ENCODE assay signal across 30 cellular contexts in the genomic region with DNA sequence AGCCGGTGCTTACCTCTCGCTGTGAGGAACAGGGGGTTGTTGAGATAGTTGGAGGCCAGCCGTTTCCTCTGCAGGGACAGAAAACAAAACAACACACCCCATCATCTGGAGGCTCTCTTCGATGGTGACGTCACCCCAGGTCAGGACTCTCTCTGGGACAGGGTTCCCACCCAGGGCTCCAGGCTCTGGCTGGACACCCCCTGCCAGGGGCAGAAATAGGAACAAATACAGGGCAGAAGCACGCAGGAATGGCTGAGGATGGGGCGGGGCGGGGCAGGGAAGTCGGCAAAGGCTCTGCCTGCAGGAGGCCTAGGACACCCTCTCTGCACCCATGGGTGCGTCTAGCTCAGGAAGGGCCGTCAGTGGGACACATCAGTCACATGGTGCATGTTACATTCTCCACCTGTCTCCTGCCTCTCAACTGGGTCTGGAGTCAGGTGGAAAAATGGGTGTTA.
"Had no signal": no experiment of that assay in that cellular context is flagged by ENCODE, and none has a peak within 500 bp of the region (broad histone marks: within the 10 kb centered on the region; RNA-seq: fewer than 3 reads in every experiment).

No MANE protein-coding gene starts in this region.

- H3K4me3 Mint-ChIP-seq: activated CD4-positive, alpha-beta T cell treated with anti-CD3 and anti-CD28 coated beads for 36 hours; activated naive CD4-positive, alpha-beta T cell treated with anti-CD3 and anti-CD28 coated beads for 36 hours; activated naive CD8-positive, alpha-beta T cell treated with anti-CD3 and anti-CD28 coated beads, Interleukin-2, amount 10 ng/mL, durations not matched to agents 7 days and 5 days; activated T-helper 1 cell treated with anti-CD3 and anti-CD28 coated beads, Interleukin-12 subunit alpha, Interleukin-12 subunit beta, Interleukin-2, Interleukin-4 antibody, amounts not matched to agents 30 ng/mL and 10 ng/mL and 1 ng/mL, durations not matched to agents 14 hours and 24 hours and 36 hours; brain; endodermal cell; nephron; stimulated activated effector memory CD8-positive, alpha-beta T cell treated with anti-CD3 and anti-CD28 coated beads, Interleukin-12 subunit alpha, Interleukin-12 subunit beta, amount 100 ng/mL, for 72 hours; stimulated activated naive CD8-positive, alpha-beta T cell treated with anti-CD3 and anti-CD28 coated beads, Interleukin-15, Interleukin-2, amounts not matched to agents 100 ng/mL and 50 ng/mL, for 24 hours; T-helper 2 cell treated with Interferon-gamma antibody and Interleukin-4, amounts not matched to agents 5 μg/mL and 100 μg/mL, for 36 hours had no signal

- H3K4me3 ChIP-seq: ascending aorta, cardiac muscle cell, lung, mucosa of descending colon, ovary, right lobe of liver, skin epidermis, upper lobe of left lung, vagina had no signal

- ATAC-seq: activated CD4-positive, alpha-beta T cell treated with anti-CD3 and anti-CD28 coated beads for 36 hours; esophagus mucosa; mucosa of descending colon had no signal

- H3K27ac ChIP-seq: ascending aorta, cardiac muscle cell, neutrophil, ovary, right lobe of liver, skin epidermis, upper lobe of left lung, vagina had no signal

- H3K9me3 ChIP-seq: ascending aorta, mucosa of descending colon, neutrophil, ovary, right lobe of liver, upper lobe of left lung, vagina had no signal

- H3K36me3 ChIP-seq: ascending aorta, cardiac muscle cell, neutrophil, ovary, right lobe of liver, upper lobe of left lung, vagina had no signal

- H3K36me3 Mint-ChIP-seq: activated naive CD8-positive, alpha-beta T cell treated with anti-CD3 and anti-CD28 coated beads, Interleukin-2, amount 10 ng/mL, durations not matched to agents 7 days and 5 days; stimulated activated effector memory CD8-positive, alpha-beta T cell treated with anti-CD3 and anti-CD28 coated beads, Interleukin-12 subunit alpha, Interleukin-12 subunit beta, amount 100 ng/mL, for 72 hours had no signal

- H3K27ac Mint-ChIP-seq: activated CD4-positive, alpha-beta T cell treated with anti-CD3 and anti-CD28 coated beads for 36 hours; activated naive CD4-positive, alpha-beta T cell treated with anti-CD3 and anti-CD28 coated beads for 36 hours; activated naive CD8-positive, alpha-beta T cell treated with anti-CD3 and anti-CD28 coated beads, Interleukin-2, amount 10 ng/mL, durations not matched to agents 7 days and 5 days; activated T-helper 1 cell treated with anti-CD3 and anti-CD28 coated beads, Interleukin-12 subunit alpha, Interleukin-12 subunit beta, Interleukin-2, Interleukin-4 antibody, amounts not matched to agents 30 ng/mL and 10 ng/mL and 1 ng/mL, durations not matched to agents 14 hours and 24 hours and 36 hours; endodermal cell; nephron; progenitor cell of endocrine pancreas; stimulated activated effector memory CD8-positive, alpha-beta T cell treated with anti-CD3 and anti-CD28 coated beads, Interleukin-12 subunit alpha, Interleukin-12 subunit beta, amount 100 ng/mL, for 72 hours; stimulated activated naive CD8-positive, alpha-beta T cell treated with anti-CD3 and anti-CD28 coated beads, Interleukin-15, Interleukin-2, amounts not matched to agents 100 ng/mL and 50 ng/mL, for 24 hours; T-helper 2 cell treated with Interferon-gamma antibody and Interleukin-4, amounts not matched to agents 5 μg/mL and 100 μg/mL, for 36 hours had no signal

- DNase-seq: activated CD4-positive, alpha-beta T cell treated with anti-CD3 and anti-CD28 coated beads for 36 hours; activated CD4-positive, CD25-positive, alpha-beta regulatory T cell; activated effector memory CD4-positive, alpha-beta T cell treated with anti-CD3 and anti-CD28 coated beads, Interleukin-2, amount 50 U/mL, for 16 hours; activated naive CD4-positive, alpha-beta T cell treated with anti-CD3 and anti-CD28 coated beads for 36 hours; activated T-cell treated with anti-CD3 and anti-CD28 coated beads, Interleukin-2, amount 50 U/mL, for 1 hour; foreskin fibroblast; hippocampal formation; mesendoderm; mucosa of descending colon; stimulated activated CD4-positive, alpha-beta T cell treated with anti-CD3 and anti-CD28 coated beads, Interleukin-4, amount 100 ng/mL, for 24 hours; T-helper 1 cell had no signal

- H3K27me3 ChIP-seq: ascending aorta, cardiac muscle cell, neutrophil, ovary, right lobe of liver, upper lobe of left lung, vagina had no signal

- H3K4me1 Mint-ChIP-seq: activated CD4-positive, alpha-beta T cell treated with anti-CD3 and anti-CD28 coated beads for 36 hours; activated naive CD8-positive, alpha-beta T cell treated with anti-CD3 and anti-CD28 coated beads, Interleukin-2, amount 10 ng/mL, durations not matched to agents 7 days and 5 days; brain; endodermal cell; nephron; stimulated activated effector memory CD8-positive, alpha-beta T cell treated with anti-CD3 and anti-CD28 coated beads, Interleukin-12 subunit alpha, Interleukin-12 subunit beta, amount 100 ng/mL, for 72 hours had no signal

- H3K27me3 Mint-ChIP-seq: activated CD4-positive, alpha-beta T cell treated with anti-CD3 and anti-CD28 coated beads for 36 hours; activated naive CD8-positive, alpha-beta T cell treated with anti-CD3 and anti-CD28 coated beads, Interleukin-2, amount 10 ng/mL, durations not matched to agents 7 days and 5 days; brain; progenitor cell of endocrine pancreas; stimulated activated naive CD8-positive, alpha-beta T cell treated with anti-CD3 and anti-CD28 coated beads, Interleukin-15, Interleukin-2, amounts not matched to agents 100 ng/mL and 50 ng/mL, for 24 hours had no signal

- H3K9me3 Mint-ChIP-seq: activated naive CD4-positive, alpha-beta T cell treated with anti-CD3 and anti-CD28 coated beads for 36 hours; activated naive CD8-positive, alpha-beta T cell treated with anti-CD3 and anti-CD28 coated beads, Interleukin-2, amount 10 ng/mL, durations not matched to agents 7 days and 5 days; activated T-helper 1 cell treated with anti-CD3 and anti-CD28 coated beads, Interleukin-12 subunit alpha, Interleukin-12 subunit beta, Interleukin-2, Interleukin-4 antibody, amounts not matched to agents 30 ng/mL and 10 ng/mL and 1 ng/mL, durations not matched to agents 14 hours and 24 hours and 36 hours; brain; endodermal cell; nephron; stimulated activated effector memory CD8-positive, alpha-beta T cell treated with anti-CD3 and anti-CD28 coated beads, Interleukin-12 subunit alpha, Interleukin-12 subunit beta, amount 100 ng/mL, for 72 hours; stimulated activated naive CD8-positive, alpha-beta T cell treated with anti-CD3 and anti-CD28 coated beads, Interleukin-15, Interleukin-2, amounts not matched to agents 100 ng/mL and 50 ng/mL, for 24 hours; T-helper 2 cell treated with Interferon-gamma antibody and Interleukin-4, amounts not matched to agents 5 μg/mL and 100 μg/mL, for 36 hours had no signal

- H3K4me1 ChIP-seq: ascending aorta, right lobe of liver, upper lobe of left lung, vagina had no signal
